In genomic region chr15:60396964-60397771, GRCh38 we compare ENCODE assay signal across 8 cellular contexts. TPM values are rescaled to one million over a fixed set of nuclear protein-coding genes. Genes with fewer than 3 reads are reported as not detected.
DNase-seq lines count a peak whose midpoint lies in the region; ATAC-seq and TF ChIP-seq lines count a peak whose summit lies in the region.

No MANE protein-coding gene starts in this region.

- peaks cover 52 to 61% of the 10 kb centered on the region in 2 donors for H3K4me1 Mint-ChIP-seq in effector memory CD8-positive, alpha-beta T cell (ENCODE audit: low read depth in 2 of 2)

- no peak for TF ChIP-seq POLR2A in NB4 (IDR thresholded peaks at IDR 0.05; ENCODE audit: extremely low read depth, insufficient read length)
- no peak for TF ChIP-seq POLR2A in testis (IDR thresholded peaks at IDR 0.05)

- H3K4me3 ChIP-seq in NB4 (ENCODE audit: low read depth, low read length): peak overlapping the region; percentile 74
- peak overlapping the region; percentile 40 for H3K4me3 ChIP-seq in mucosa of descending colon
- peak overlapping the region; percentile 93 to 94 for H3K4me3 ChIP-seq in testis

- peak; percentile 79 for ATAC-seq in HG02588 (IDR thresholded peaks at IDR 0.05; ENCODE audit: unreplicated experiment)
- ATAC-seq in effector memory CD8-positive, alpha-beta T cell (replicated peaks): peak; percentile 28
- peak; percentile 62 for ATAC-seq in mucosa of descending colon

- no peaks in the 10 kb centered on the region for H3K27me3 ChIP-seq in testis

- TF ChIP-seq CTCF in NB4 (IDR thresholded peaks at IDR 0.05; ENCODE audit: low read depth, low read length) (no peak), mucosa of descending colon (IDR thresholded peaks at IDR 0.05) (no peak), testis (IDR thresholded peaks at IDR 0.05) (no peak)

- intact Hi-C loops in mucosa of descending colon (cut with DNase I, micrococcal nuclease): no loop called here
- intact Hi-C loops in testis (cut with DNase I; ENCODE audit: low total_unique reads): no loop called here

- no peaks in the 10 kb centered on the region for H3K9me3 Mint-ChIP-seq in effector memory CD8-positive, alpha-beta T cell

- H3K36me3 ChIP-seq in mucosa of descending colon (ENCODE audit: low read depth) (no peaks in the 10 kb centered on the region), testis (ENCODE audit: low read depth, missing control alignments) (no peaks in the 10 kb centered on the region)

- H3K4me1 ChIP-seq in mucosa of descending colon (ENCODE audit: low read depth) (peaks cover 43% of the 10 kb centered on the region), testis (peaks cover 27% of the 10 kb centered on the region)

- DNase-seq in NCI-H2081 (lab: John Stamatoyannopoulos, UW) (peak; percentile 27 to 58), NCI-H2081 treated with DMSO at 0.1 percent for 48 hours (lab: John Stamatoyannopoulos, UW) (no peak), NB4 (ENCODE audit: low read depth) (peak; percentile 72), mucosa of descending colon (peak; percentile 84 to 88 (median 84)), testis (peak; percentile 64)
- DNase-seq in activated CD4-positive, alpha-beta T cell treated with anti-CD3 and anti-CD28 coated beads, Interleukin-2, amount 50 U/mL, for 4 hours: peak; percentile 12 to 21
- DNase-seq in effector memory CD8-positive, alpha-beta T cell: peak; percentile 24 to 36 (median 29)

- H3K4me3 Mint-ChIP-seq in effector memory CD8-positive, alpha-beta T cell: peak overlapping the region; percentile 90 to 92

- H3K27ac Mint-ChIP-seq in effector memory CD8-positive, alpha-beta T cell: peak overlapping the region; percentile 97 to 100

- H3K9me3 ChIP-seq in mucosa of descending colon (no peaks in the 10 kb centered on the region), testis (no peaks in the 10 kb centered on the region)

- H3K27me3 Mint-ChIP-seq in effector memory CD8-positive, alpha-beta T cell: no peaks in the 10 kb centered on the region

- 1 to 2% methylated on average over 26 to 37 of the region's 37 CpGs for WGBS in testis, 2 donors

- peaks cover 39% of the 10 kb centered on the region for H3K36me3 Mint-ChIP-seq in effector memory CD8-positive, alpha-beta T cell (ENCODE audit: insufficient read depth)

- H3K27ac ChIP-seq in testis: peak overlapping the region; percentile 92 to 96

RNA-seq across cellular contexts. Expression of gene ANXA2, which starts 0.6 kb away (rescaled TPM):
- total RNA-seq in mucosa of descending colon: 100 to 1,000 TPM; 376 to 796 (median 757) TPM
- 100 to 1,000 TPM; 199 to 226 TPM for total RNA-seq in testis
- 388 TPM for polyA plus RNA-seq in testis (ENCODE audit: insufficient read depth, low read depth, low replicate concordance)

Comparison
In these comparisons a context has a peak if more than half of its experiments do, and no peak if none do; other contexts are left out.
1. ATAC-seq: peak in every context shown above with its lines; median percentile 79 in HG02588; 62 in mucosa of descending colon; 28 in effector memory CD8-positive, alpha-beta T cell.
2. H3K4me3 ChIP-seq: peak in every context shown above with its lines; median percentile 94 in testis; 74 in NB4; 40 in mucosa of descending colon.